In the genomic region with DNA sequence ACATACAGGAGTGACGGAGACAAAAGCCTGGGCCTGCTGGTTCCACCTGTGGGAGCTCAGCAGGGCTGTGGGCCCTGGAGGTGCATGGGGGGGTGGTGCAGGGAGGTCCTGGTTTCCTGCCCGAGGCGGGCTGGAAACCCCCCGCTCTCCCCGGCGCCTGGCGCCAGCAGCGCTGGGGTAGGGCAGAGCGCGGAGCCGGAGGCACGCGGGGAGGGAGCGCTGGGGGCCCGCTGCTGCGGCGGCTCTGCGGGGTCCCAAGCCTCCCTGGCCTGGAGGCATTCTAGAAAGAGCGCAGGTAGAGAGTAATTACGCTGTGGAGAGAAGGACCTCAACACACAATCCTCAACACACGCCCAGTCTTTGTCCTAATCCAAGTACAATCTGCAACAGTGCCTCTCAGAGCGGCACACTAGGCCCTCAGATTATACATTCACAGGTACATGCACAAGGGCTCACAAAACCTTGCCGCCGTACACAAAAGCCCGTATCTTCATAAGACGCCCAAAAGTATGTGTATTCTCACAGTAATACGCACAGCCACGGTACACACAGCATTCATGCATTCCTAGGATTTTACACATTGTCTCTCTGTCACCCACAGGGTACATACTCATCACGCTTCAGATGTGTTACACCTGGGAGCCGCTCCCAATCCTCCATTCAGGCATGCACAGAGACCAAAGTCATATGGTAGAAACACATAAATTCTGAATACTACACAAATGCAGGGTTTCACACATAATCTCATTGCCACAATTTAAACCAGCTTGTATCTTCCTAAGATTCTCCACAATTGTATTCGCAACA, we compare ENCODE assay signal across 15 cellular contexts. TPM values are rescaled to one million over a fixed set of nuclear protein-coding genes. Genes with fewer than 3 reads are reported as not detected.
DNase-seq lines count a peak whose midpoint lies in the region; ATAC-seq and TF ChIP-seq lines count a peak whose summit lies in the region.
"Had no signal": no experiment of that assay in that cellular context is flagged by ENCODE, and none has a peak within 500 bp of the region (broad histone marks: within the 10 kb centered on the region; RNA-seq: fewer than 3 reads in every experiment).

No MANE protein-coding gene starts in this region.

- no peak overlapping the region for H3K27ac Mint-ChIP-seq in activated CD8-positive, alpha-beta T cell treated with anti-CD3 and anti-CD28 coated beads for 36 hours
- H3K27ac Mint-ChIP-seq in activated CD8-positive, alpha-beta T cell treated with anti-CD3 and anti-CD28 coated beads, Interleukin-2, amount 10 ng/mL, durations not matched to agents 7 days and 5 days = no peak overlapping the region
- peak overlapping the region; percentile 88 for H3K27ac Mint-ChIP-seq in type B pancreatic cell
- H3K27ac Mint-ChIP-seq: nephron progenitor cell had no signal

- H3K36me3 ChIP-seq in SK-N-MC (ENCODE audit: insufficient read depth, low read length) (no peaks in the 10 kb centered on the region), mesendoderm (ENCODE audit: control insufficient read depth, insufficient read depth, low read length) (no peaks in the 10 kb centered on the region)
- H3K36me3 ChIP-seq: SJCRH30 had no signal

- no peak overlapping the region for H3K4ac ChIP-seq in mesendoderm (ENCODE audit: low read depth, low read length)

- WGBS in mesendoderm (ENCODE audit: extremely low coverage, insufficient coverage, low lambda C conversion rate) = no CpG with 5 or more reads among the region's 31 CpGs
- WGBS in right cardiac atrium = 16% methylated on average over 31 of the region's 31 CpGs

- H3K27ac ChIP-seq in SK-N-MC (peak overlapping the region; percentile 74), mesendoderm (ENCODE audit: low read depth, low read length) (no peak overlapping the region), right cardiac atrium (ENCODE audit: low read length) (no peak overlapping the region)
- H3K27ac ChIP-seq: SJCRH30 had no signal

- H2BK120ac ChIP-seq in mesendoderm (ENCODE audit: low read depth, low read length) = no peak overlapping the region

- POLR2A ChIA-PET in activated CD8-positive, alpha-beta T cell treated with anti-CD3 and anti-CD28 coated beads for 36 hours (lab: Charles Lee) = interaction anchor here (1.3 kb wide), 1 partner anchor 44 kb away, joined by 3 read pairs; no protein-coding TSS in a partner anchor
- POLR2A ChIA-PET in activated CD8-positive, alpha-beta T cell treated with anti-CD3 and anti-CD28 coated beads, Interleukin-2, amount 10 ng/mL, durations not matched to agents 7 days and 5 days (lab: Charles Lee) = no interaction called here

- H2BK5ac ChIP-seq in mesendoderm (ENCODE audit: low read length) = no peak overlapping the region

- no peaks in the 10 kb centered on the region for H3K9me3 Mint-ChIP-seq in activated CD8-positive, alpha-beta T cell treated with anti-CD3 and anti-CD28 coated beads for 36 hours
- H3K9me3 Mint-ChIP-seq in activated CD8-positive, alpha-beta T cell treated with anti-CD3 and anti-CD28 coated beads, Interleukin-2, amount 10 ng/mL, durations not matched to agents 7 days and 5 days (ENCODE audit: insufficient read depth) = no peaks in the 10 kb centered on the region
- no peaks in the 10 kb centered on the region for H3K9me3 Mint-ChIP-seq in type B pancreatic cell
- H3K9me3 Mint-ChIP-seq: activated naive CD4-positive, alpha-beta T cell treated with anti-CD3 and anti-CD28 coated beads, Interleukin-2, amount 50 U/mL, for 72 hours; nephron progenitor cell had no signal

- peaks cover 20% of the 10 kb centered on the region for H3K79me2 ChIP-seq in mesendoderm (ENCODE audit: control insufficient read depth, insufficient read depth, low read length)

- peaks cover 34% of the 10 kb centered on the region for H3K4me1 Mint-ChIP-seq in activated CD8-positive, alpha-beta T cell treated with anti-CD3 and anti-CD28 coated beads for 36 hours (ENCODE audit: low read depth)
- H3K4me1 Mint-ChIP-seq in activated CD8-positive, alpha-beta T cell treated with anti-CD3 and anti-CD28 coated beads, Interleukin-2, amount 10 ng/mL, durations not matched to agents 7 days and 5 days (ENCODE audit: low read depth) = peaks cover 14% of the 10 kb centered on the region
- H3K4me1 Mint-ChIP-seq in type B pancreatic cell (ENCODE audit: unreplicated experiment) = peaks cover 45% of the 10 kb centered on the region

- H3K27me3 Mint-ChIP-seq in activated CD8-positive, alpha-beta T cell treated with anti-CD3 and anti-CD28 coated beads for 36 hours = peaks cover 89% of the 10 kb centered on the region
- H3K27me3 Mint-ChIP-seq in activated CD8-positive, alpha-beta T cell treated with anti-CD3 and anti-CD28 coated beads, Interleukin-2, amount 10 ng/mL, durations not matched to agents 7 days and 5 days (ENCODE audit: low read depth) = peaks cover 90% of the 10 kb centered on the region
- peaks cover 96% of the 10 kb centered on the region for H3K27me3 Mint-ChIP-seq in type B pancreatic cell

- peak overlapping the region; percentile 68 for H3K4me3 ChIP-seq in SK-N-MC
- H3K4me3 ChIP-seq in mesendoderm (ENCODE audit: low read length) = no peak overlapping the region
- no peak overlapping the region for H3K4me3 ChIP-seq in right cardiac atrium (ENCODE audit: low read length)
- H3K4me3 ChIP-seq: SJCRH30 had no signal

- no peak overlapping the region for H4K8ac ChIP-seq in mesendoderm (ENCODE audit: low read depth, low read length)

- peak overlapping the region; percentile 43 for H3K56ac ChIP-seq in mesendoderm (ENCODE audit: low read length)

- H2AK5ac ChIP-seq in mesendoderm (ENCODE audit: low read length) = no peak overlapping the region

- peak overlapping the region; percentile 22 for H3K4me2 ChIP-seq in mesendoderm (ENCODE audit: low read length)

- H3K18ac ChIP-seq in mesendoderm (ENCODE audit: low read length) = no peak overlapping the region

- no peak for TF ChIP-seq CTCF in activated CD8-positive, alpha-beta T cell treated with anti-CD3 and anti-CD28 coated beads for 36 hours (IDR thresholded peaks at IDR 0.05)
- TF ChIP-seq CTCF in type B pancreatic cell (conservative IDR thresholded peaks at IDR 0.05) = no peak

- ATAC-seq in activated CD8-positive, alpha-beta T cell treated with anti-CD3 and anti-CD28 coated beads for 36 hours = peak; percentile 44
- no peak for ATAC-seq in activated CD8-positive, alpha-beta T cell treated with anti-CD3 and anti-CD28 coated beads, Interleukin-2, amount 10 ng/mL, durations not matched to agents 7 days and 5 days
- ATAC-seq in GM21825 (IDR thresholded peaks at IDR 0.05; ENCODE audit: unreplicated experiment) = no peak
- no peak for ATAC-seq in right cardiac atrium
- ATAC-seq: left ventricle myocardium superior had no signal

- H3K27me3 ChIP-seq in mesendoderm (ENCODE audit: insufficient read depth, low read length, poor library complexity) (peaks cover 62% of the 10 kb centered on the region), right cardiac atrium (ENCODE audit: control insufficient read depth, insufficient read depth) (no peaks in the 10 kb centered on the region)

- H3K9me3 ChIP-seq in SK-N-MC (ENCODE audit: low read depth, low read length) (no peaks in the 10 kb centered on the region), right cardiac atrium (ENCODE audit: control insufficient read depth, low read length) (no peaks in the 10 kb centered on the region)
- H3K9me3 ChIP-seq: SJCRH30 had no signal

- no peak overlapping the region for H2BK15ac ChIP-seq in mesendoderm (replicated peaks; ENCODE audit: low read depth)

- no peak for DNase-seq in activated CD8-positive, alpha-beta T cell treated with anti-CD3 and anti-CD28 coated beads for 36 hours
- DNase-seq in activated CD8-positive, alpha-beta T cell treated with anti-CD3 and anti-CD28 coated beads, Interleukin-2, amount 10 ng/mL, durations not matched to agents 7 days and 5 days = no peak
- DNase-seq in SK-N-MC (ENCODE audit: low read depth, low spot score) (no peak), mesendoderm (peak; percentile 66), type B pancreatic cell (ENCODE audit: extremely low spot score, unreplicated experiment) (no peak), NCI-H1694 (lab: John Stamatoyannopoulos, UW) (no peak), right cardiac atrium (no peak)
- DNase-seq: left ventricle myocardium superior, NCI-H2171 treated with DMSO at 0.1 percent for 48 hours, nephron progenitor cell, SJCRH30 had no signal

- CTCF ChIA-PET in activated CD8-positive, alpha-beta T cell treated with anti-CD3 and anti-CD28 coated beads for 36 hours (lab: Charles Lee) = interaction anchor here (2.6 kb wide), 1 partner anchor 12 kb away, joined by 7 read pairs; no protein-coding TSS in a partner anchor
- CTCF ChIA-PET in activated CD8-positive, alpha-beta T cell treated with anti-CD3 and anti-CD28 coated beads, Interleukin-2, amount 10 ng/mL, durations not matched to agents 7 days and 5 days (lab: Charles Lee) = interaction anchor here (1.0 kb wide), 1 partner anchor 12 kb away, joined by 3 read pairs; no protein-coding TSS in a partner anchor

- H3K36me3 Mint-ChIP-seq in activated CD8-positive, alpha-beta T cell treated with anti-CD3 and anti-CD28 coated beads for 36 hours (ENCODE audit: low read depth) = no peaks in the 10 kb centered on the region
- H3K36me3 Mint-ChIP-seq in activated CD8-positive, alpha-beta T cell treated with anti-CD3 and anti-CD28 coated beads, Interleukin-2, amount 10 ng/mL, durations not matched to agents 7 days and 5 days (ENCODE audit: low read depth) = peaks cover 2% of the 10 kb centered on the region
- no peaks in the 10 kb centered on the region for H3K36me3 Mint-ChIP-seq in type B pancreatic cell

- H4K5ac ChIP-seq in mesendoderm (ENCODE audit: low read length) = no peak overlapping the region

- intact Hi-C loops in activated CD8-positive, alpha-beta T cell treated with anti-CD3 and anti-CD28 coated beads for 36 hours (cut with micrococcal nuclease) = loop anchor here (5.0 kb wide), 1 partner anchor 127 kb away; no protein-coding TSS in a partner anchor
- intact Hi-C loops in right cardiac atrium (cut with DNase I) = no loop called here

- H3K9ac ChIP-seq in SK-N-MC (ENCODE audit: insufficient read length) = peak overlapping the region; percentile 53
- peak overlapping the region; percentile 17 for H3K9ac ChIP-seq in mesendoderm (ENCODE audit: low read length)

- no peaks in the 10 kb centered on the region for H3K79me1 ChIP-seq in mesendoderm (ENCODE audit: low read length)

- H3K4me1 ChIP-seq in mesendoderm (ENCODE audit: control insufficient read depth, low read depth, low read length) (peaks cover 9% of the 10 kb centered on the region), right cardiac atrium (ENCODE audit: control insufficient read depth, insufficient read depth, low read length) (peaks cover 8% of the 10 kb centered on the region)
- H3K4me1 ChIP-seq: SJCRH30 had no signal

- no peak overlapping the region for H3K23ac ChIP-seq in mesendoderm (ENCODE audit: low read length)

- H3K4me3 Mint-ChIP-seq in activated CD8-positive, alpha-beta T cell treated with anti-CD3 and anti-CD28 coated beads for 36 hours = no peak overlapping the region
- H3K4me3 Mint-ChIP-seq in activated CD8-positive, alpha-beta T cell treated with anti-CD3 and anti-CD28 coated beads, Interleukin-2, amount 10 ng/mL, durations not matched to agents 7 days and 5 days = no peak overlapping the region
- peak overlapping the region; percentile 79 for H3K4me3 Mint-ChIP-seq in type B pancreatic cell

RNA-seq across cellular contexts. Expression of a gene that starts 2.1 kb away (rescaled TPM):
- total RNA-seq in activated CD8-positive, alpha-beta T cell treated with anti-CD3 and anti-CD28 coated beads for 36 hours = not detected
- not detected for total RNA-seq in activated CD8-positive, alpha-beta T cell treated with anti-CD3 and anti-CD28 coated beads, Interleukin-2, amount 10 ng/mL, durations not matched to agents 7 days and 5 days
- 0.94 TPM for polyA plus RNA-seq in mesendoderm (2013, experiment 1 of 2)
- polyA plus RNA-seq in mesendoderm (2013, experiment 2 of 2) = 0.81 TPM
- total RNA-seq in type B pancreatic cell (ENCODE audit: low replicate concordance) = 2.4 and 17.9 TPM in 2 replicates
- total RNA-seq in right cardiac atrium = 1 to 10 TPM; 1.8 to 9.2 (median 2.5) TPM
- polyA plus RNA-seq in right cardiac atrium = 3.6 TPM
- total RNA-seq: activated naive CD4-positive, alpha-beta T cell treated with anti-CD3 and anti-CD28 coated beads, Interleukin-2, amount 50 U/mL, for 72 hours; SJCRH30; skeletal muscle tissue; temporal lobe had no signal

RNA-seq across cellular contexts. Expression of a gene that starts 34.4 kb away (rescaled TPM):
- total RNA-seq in activated CD8-positive, alpha-beta T cell treated with anti-CD3 and anti-CD28 coated beads for 36 hours = 10 to 100 TPM; 24.6 to 31.7 TPM
- total RNA-seq in activated CD8-positive, alpha-beta T cell treated with anti-CD3 and anti-CD28 coated beads, Interleukin-2, amount 10 ng/mL, durations not matched to agents 7 days and 5 days = 10 to 100 TPM; 40.0 to 40.4 TPM
- polyA plus RNA-seq in mesendoderm (2013, experiment 1 of 2) = 39.5 TPM
- polyA plus RNA-seq in mesendoderm (2013, experiment 2 of 2) = 35.2 TPM
- 39.4 and 43.7 TPM in 2 replicates for total RNA-seq in type B pancreatic cell (ENCODE audit: low replicate concordance)
- 10 to 100 TPM; 24.6 to 34.0 (median 30.8) TPM for total RNA-seq in right cardiac atrium
- 13.5 TPM for polyA plus RNA-seq in right cardiac atrium
